1 cellular context compared by ENCODE assay signal in genomic region chr5:139385061-139385889, GRCh38.
TF ChIP-seq lines count a peak whose summit lies in the region.

No MANE protein-coding gene starts in this region.

TF ChIP-seq in WTC11, 78 proteins besides CTCF, POLR2A, EP300 and RAD21 (continued from another document):
- no peak for TF ChIP-seq USF2 (CRISPR knock-in tag; IDR thresholded peaks at IDR 0.05)
- no peak for TF ChIP-seq CDX4 (CRISPR knock-in tag; IDR thresholded peaks at IDR 0.05; ENCODE audit: borderline replicate concordance)
- TF ChIP-seq GABPB1 (CRISPR knock-in tag; IDR thresholded peaks at IDR 0.05), result no peak
- no peak for TF ChIP-seq CREM (CRISPR knock-in tag; IDR thresholded peaks at IDR 0.05)
- TF ChIP-seq PRDM15 (CRISPR knock-in tag; IDR thresholded peaks at IDR 0.05), result no peak
- no peak for TF ChIP-seq FOXP1 (CRISPR knock-in tag; IDR thresholded peaks at IDR 0.05; ENCODE audit: borderline replicate concordance)
- TF ChIP-seq ZNF416 (CRISPR knock-in tag; IDR thresholded peaks at IDR 0.05), result no peak
- TF ChIP-seq ZNF532 (CRISPR knock-in tag; IDR thresholded peaks at IDR 0.05; ENCODE audit: borderline replicate concordance), result no peak
- no peak for TF ChIP-seq JAZF1 (CRISPR knock-in tag; IDR thresholded peaks at IDR 0.05)
- TF ChIP-seq AR (CRISPR knock-in tag; IDR thresholded peaks at IDR 0.05), result no peak
- no peak for TF ChIP-seq USF1 (CRISPR knock-in tag; IDR thresholded peaks at IDR 0.05)
- TF ChIP-seq TCF7 (CRISPR knock-in tag; IDR thresholded peaks at IDR 0.05; ENCODE audit: low read depth), result no peak
- no peak for TF ChIP-seq ZNF281 (CRISPR knock-in tag; IDR thresholded peaks at IDR 0.05)
